ENCODE assay signal across 16 cellular contexts in the genomic region with DNA sequence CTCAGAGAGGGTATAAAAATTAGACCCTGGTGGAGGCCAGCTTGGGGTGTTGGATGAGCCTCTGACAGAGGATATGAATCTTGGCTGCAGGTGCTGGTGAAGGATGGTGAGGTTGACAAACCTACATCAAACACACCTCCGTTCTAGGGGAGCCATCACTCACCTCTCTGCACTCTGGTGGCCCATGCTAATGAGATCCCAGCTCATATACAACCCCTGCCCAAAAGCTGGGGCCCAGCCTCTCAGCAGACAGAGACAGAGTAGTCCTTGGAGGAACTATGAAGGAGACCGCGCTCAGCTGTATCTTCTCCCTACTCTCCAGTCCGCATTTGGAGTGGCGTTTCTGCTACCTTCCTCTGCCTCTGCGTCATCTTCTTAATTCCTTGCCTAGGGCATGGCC.
DNase-seq lines count a peak whose midpoint lies in the region; TF ChIP-seq lines count a peak whose summit lies in the region.
"Had no signal": no experiment of that assay in that cellular context is flagged by ENCODE, and none has a peak within 500 bp of the region (broad histone marks: within the 10 kb centered on the region; RNA-seq: fewer than 3 reads in every experiment).

No MANE protein-coding gene starts in this region.

- H3K9me3 Mint-ChIP-seq in chondrocyte (ENCODE audit: low read depth) = no peaks in the 10 kb centered on the region
- H3K9me3 Mint-ChIP-seq: CD8-positive, alpha-beta T cell; GM23338 had no signal

- H3K9ac ChIP-seq in neuronal stem cell (ENCODE audit: low read depth, low read length, poor library complexity) = no peak overlapping the region
- H3K9ac ChIP-seq: BLaER1 had no signal

- no peak overlapping the region for H3K4me2 ChIP-seq in neuronal stem cell (ENCODE audit: insufficient read depth, low read length, poor library complexity, severe bottlenecking)
- H3K4me2 ChIP-seq: BLaER1, GM23338 had no signal

- no peak overlapping the region for H2BK12ac ChIP-seq in neuronal stem cell (ENCODE audit: low read length)

- H3K4me1 Mint-ChIP-seq in chondrocyte (ENCODE audit: low read depth) = no peaks in the 10 kb centered on the region
- H3K4me1 Mint-ChIP-seq: B cell; CD4-positive, CD25-positive, alpha-beta regulatory T cell; GM23338 had no signal

- no peak overlapping the region for H2AFZ ChIP-seq in neuronal stem cell (ENCODE audit: low read length)
- H2AFZ ChIP-seq: GM23338 had no signal

- no peaks in the 10 kb centered on the region for H3K4me1 ChIP-seq in neuronal stem cell (ENCODE audit: control insufficient read depth in 2 of 2, insufficient read depth in 1 of 2, low read depth in 1 of 2, low read length in 2 of 2)
- H3K4me1 ChIP-seq: BLaER1, Caco-2 had no signal

- peaks cover 3% of the 10 kb centered on the region for H3K27me3 Mint-ChIP-seq in chondrocyte (ENCODE audit: low read depth)

- H3K79me1 ChIP-seq in neuronal stem cell (ENCODE audit: low read depth, low read length) = no peaks in the 10 kb centered on the region

- H3K27ac ChIP-seq in neuronal stem cell (replicated peaks; ENCODE audit: low read length) = no peak overlapping the region
- H3K27ac ChIP-seq: BLaER1, C4-2B had no signal

- H3K36me3 ChIP-seq in neuronal stem cell (replicated peaks in 1 of 2; ENCODE audit: control insufficient read depth in 2 of 2, insufficient read depth in 2 of 2, low read length in 2 of 2) = no peaks in the 10 kb centered on the region
- H3K36me3 ChIP-seq: BLaER1 had no signal

- no peak overlapping the region for H2BK120ac ChIP-seq in neuronal stem cell (ENCODE audit: low read depth, low read length)

- H3K23ac ChIP-seq in neuronal stem cell (ENCODE audit: low read depth, low read length, poor library complexity) = no peak overlapping the region

- no peak overlapping the region for H3K18ac ChIP-seq in neuronal stem cell (ENCODE audit: low read length)

- H2AK5ac ChIP-seq in neuronal stem cell (ENCODE audit: low read depth, low read length) = no peak overlapping the region

- no peak overlapping the region for H4K8ac ChIP-seq in neuronal stem cell (ENCODE audit: low read depth, low read length)

- H3K9me3 ChIP-seq in neuronal stem cell (replicated peaks in 1 of 2; ENCODE audit: control insufficient read depth in 2 of 2, insufficient read depth in 1 of 2, low read depth in 1 of 2, low read length in 2 of 2) = no peaks in the 10 kb centered on the region
- H3K9me3 ChIP-seq: BLaER1, Caco-2 had no signal

- H2BK5ac ChIP-seq in neuronal stem cell (ENCODE audit: low read length) = no peak overlapping the region

- H3K4ac ChIP-seq in neuronal stem cell (ENCODE audit: low read length) = no peak overlapping the region

- no peaks in the 10 kb centered on the region for H3K27me3 ChIP-seq in neuronal stem cell (ENCODE audit: control insufficient read depth in 3 of 3, insufficient read depth in 3 of 3, low read depth in 1 of 3, low read length in 3 of 3)
- H3K27me3 ChIP-seq: BLaER1 had no signal

- H3K4me3 Mint-ChIP-seq in chondrocyte (ENCODE audit: unreplicated experiment) = no peak overlapping the region
- H3K4me3 Mint-ChIP-seq: B cell; CD4-positive, CD25-positive, alpha-beta regulatory T cell; CD8-positive, alpha-beta T cell; GM23338; H9 had no signal

- WGBS in neuronal stem cell (ENCODE audit: extremely low coverage in 2 of 2, insufficient read length in 2 of 2, insufficient replicate concordance in 1 of 2), 2 donors = no CpG with 5 or more reads among the region's 6 CpGs

- no peak for TF ChIP-seq CTCF in chondrocyte (IDR thresholded peaks at IDR 0.05)

- no peak overlapping the region for H3K4me3 ChIP-seq in neuronal stem cell (ENCODE audit: low read length in 2 of 2)
- H3K4me3 ChIP-seq: BLaER1, GM23338 had no signal

- no peak overlapping the region for H3K27ac Mint-ChIP-seq in chondrocyte (ENCODE audit: unreplicated experiment)
- H3K27ac Mint-ChIP-seq: B cell; CD4-positive, CD25-positive, alpha-beta regulatory T cell; CD8-positive, alpha-beta T cell; GM23338; H9 had no signal

- H3K36me3 Mint-ChIP-seq in chondrocyte (ENCODE audit: low read depth) = no peaks in the 10 kb centered on the region
- H3K36me3 Mint-ChIP-seq: CD4-positive, CD25-positive, alpha-beta regulatory T cell; CD8-positive, alpha-beta T cell had no signal

- H2BK15ac ChIP-seq in neuronal stem cell (ENCODE audit: low read length) = no peak overlapping the region

- peak overlapping the region; percentile 77 for H4K91ac ChIP-seq in neuronal stem cell (ENCODE audit: low read depth, low read length, poor library complexity)

- peak; percentile 29 for DNase-seq in ecto neural progenitor cell (ENCODE audit: low spot score)
- DNase-seq in neuronal stem cell (ENCODE audit: low spot score) = no peak
- DNase-seq in ureter (ENCODE audit: low spot score) = peak; percentile 19
- DNase-seq in chondrocyte (ENCODE audit: low spot score) = no peak
- DNase-seq in activated CD8-positive, alpha-beta memory T cell treated with anti-CD3 and anti-CD28 coated beads, Interleukin-2, amount 50 U/mL, for 4 hours = no peak
- no peak for DNase-seq in activated CD4-positive, alpha-beta T cell treated with anti-CD3 and anti-CD28 coated beads, Interleukin-2, amount 50 U/mL, for 1 hour
- DNase-seq: Caco-2; CD4-positive, CD25-positive, alpha-beta regulatory T cell; CD8-positive, alpha-beta T cell; DMS153; DND-41; H9 had no signal

- H3K14ac ChIP-seq in neuronal stem cell (ENCODE audit: low read length) = no peak overlapping the region

Comparison
In these comparisons a context has a peak if more than half of its experiments do, and no peak if none do; other contexts are left out.
1. DNase-seq: peak in ecto neural progenitor cell (single experiment) and ureter (single experiment); none in neuronal stem cell (single experiment), chondrocyte (single experiment), activated CD8-positive, alpha-beta memory T cell treated with anti-CD3 and anti-CD28 coated beads, Interleukin-2, amount 50 U/mL, for 4 hours (single experiment) and activated CD4-positive, alpha-beta T cell treated with anti-CD3 and anti-CD28 coated beads, Interleukin-2, amount 50 U/mL, for 1 hour (single experiment).